8 cellular contexts compared by ENCODE assay signal in the genomic region with DNA sequence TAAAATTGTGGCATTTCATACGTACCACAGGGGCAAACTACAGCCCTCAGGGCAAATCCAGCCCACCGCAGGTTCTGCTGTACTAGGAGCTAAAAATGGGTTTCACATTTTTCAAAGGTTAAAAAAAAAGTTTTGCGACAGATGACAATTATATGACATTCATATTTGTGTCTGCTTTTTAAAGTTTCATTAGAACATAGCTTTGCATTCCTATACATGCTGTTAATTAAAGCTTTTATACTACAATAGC. TPM values are rescaled to one million over a fixed set of nuclear protein-coding genes. Genes with fewer than 3 reads are reported as not detected.
DNase-seq lines count a peak whose midpoint lies in the region; ATAC-seq and TF ChIP-seq lines count a peak whose summit lies in the region.

No MANE protein-coding gene starts in this region.

- H3K36me3 ChIP-seq in Caco-2 (ENCODE audit: control insufficient read depth, insufficient read depth, low read length) (no peaks in the 10 kb centered on the region), RWPE2 (ENCODE audit: low read depth) (no peaks in the 10 kb centered on the region), parathyroid adenoma (ENCODE audit: control insufficient read depth, insufficient read depth, low read length) (no peaks in the 10 kb centered on the region)

- H3K27ac ChIP-seq in RWPE2 (ENCODE audit: poor library complexity, severe bottlenecking) (peak overlapping the region; percentile 75), parathyroid adenoma (peak overlapping the region; percentile 91)

- H3K4me2 ChIP-seq in parathyroid adenoma (ENCODE audit: low read length) = peak overlapping the region; percentile 75

- H3K36me3 Mint-ChIP-seq in Caco-2 (ENCODE audit: insufficient read depth, unreplicated experiment) = peaks cover 9% of the 10 kb centered on the region

- no peak for ATAC-seq in RWPE2 (ENCODE audit: low read depth)
- no peak for ATAC-seq in HG02623 (IDR thresholded peaks at IDR 0.05; ENCODE audit: unreplicated experiment)
- ATAC-seq in HG03565 (IDR thresholded peaks at IDR 0.05; ENCODE audit: unreplicated experiment) = no peak

- H3K9me3 ChIP-seq in Caco-2 (no peaks in the 10 kb centered on the region), RWPE2 (ENCODE audit: severe bottlenecking) (no peaks in the 10 kb centered on the region), parathyroid adenoma (ENCODE audit: control insufficient read depth, low read length) (no peaks in the 10 kb centered on the region)

- peak overlapping the region; percentile 91 for H3K27ac Mint-ChIP-seq in Caco-2 (ENCODE audit: unreplicated experiment)

- H3K4me3 Mint-ChIP-seq in Caco-2 (ENCODE audit: unreplicated experiment) = peak overlapping the region; percentile 98

- TF ChIP-seq CTCF in Caco-2 (IDR thresholded peaks at IDR 0.05; ENCODE audit: insufficient read depth in 1 of 2, low read depth in 1 of 2, low read length in 1 of 2, severe bottlenecking in 1 of 2, unreplicated experiment in 1 of 2) (no peak), RWPE2 (IDR thresholded peaks at IDR 0.05; ENCODE audit: poor library complexity, severe bottlenecking) (no peak), epithelial cell of proximal tubule (conservative IDR thresholded peaks at IDR 0.05; ENCODE audit: low read depth, low read length) (no peak), parathyroid adenoma (IDR thresholded peaks at IDR 0.05) (no peak)

- no peaks in the 10 kb centered on the region for H3K27me3 Mint-ChIP-seq in Caco-2 (ENCODE audit: insufficient read depth, unreplicated experiment)

- H3K79me2 ChIP-seq in parathyroid adenoma = peaks cover 25% of the 10 kb centered on the region

- H2AFZ ChIP-seq in parathyroid adenoma = peak overlapping the region; percentile 79

- intact Hi-C loops in Caco-2 (cut with micrococcal nuclease; ENCODE audit: unreplicated experiment) = loop anchor here (1.0 to 10.0 kb wide), 4 partner anchors 44 to 512 kb away; no protein-coding TSS in a partner anchor

- CTCF ChIA-PET in Caco-2 (lab: Charles Lee) = no interaction called here

- BruUV-seq in Caco-2 (replicated peaks; lab: Mats Ljungman, UMichigan) = TSS peak; percentile 97

- H3K9ac ChIP-seq in parathyroid adenoma = peak overlapping the region; percentile 16

- DNase-seq in Caco-2 (no peak), RWPE2 (ENCODE audit: low spot score) (no peak), epithelial cell of proximal tubule (ENCODE audit: low read depth) (no peak), mucosa of gallbladder (ENCODE audit: low spot score) (no peak), GDM1 (lab: John Stamatoyannopoulos, UW) (no peak)

- POLR2A ChIA-PET in Caco-2 (lab: Charles Lee) = interaction anchor here (1.5 kb wide), 1 partner anchor 55 kb away, joined by 8 read pairs; no protein-coding TSS in a partner anchor

- no peaks in the 10 kb centered on the region for H3K27me3 ChIP-seq in Caco-2 (replicated peaks; ENCODE audit: control insufficient read depth, insufficient read depth, low read length)
- no peaks in the 10 kb centered on the region for H3K27me3 ChIP-seq in RWPE2 (ENCODE audit: insufficient read depth, poor library complexity, severe bottlenecking)
- H3K27me3 ChIP-seq in parathyroid adenoma (ENCODE audit: control insufficient read depth, insufficient read depth, low read length) = no peaks in the 10 kb centered on the region

- H3K4me1 Mint-ChIP-seq in Caco-2 (ENCODE audit: low read depth, unreplicated experiment) = peaks cover 31% of the 10 kb centered on the region

- peaks cover 25% of the 10 kb centered on the region for H3K4me1 ChIP-seq in Caco-2
- peaks cover 24% of the 10 kb centered on the region for H3K4me1 ChIP-seq in RWPE2 (ENCODE audit: insufficient read depth, poor library complexity, severe bottlenecking)
- peaks cover 16% of the 10 kb centered on the region for H3K4me1 ChIP-seq in parathyroid adenoma

- no peaks in the 10 kb centered on the region for H3K9me3 Mint-ChIP-seq in Caco-2 (ENCODE audit: unreplicated experiment)

- peak overlapping the region; percentile 74 for H3K4me3 ChIP-seq in Caco-2 (ENCODE audit: low read depth, low read length)
- peak overlapping the region; percentile 63 for H3K4me3 ChIP-seq in RWPE2 (ENCODE audit: severe bottlenecking)
- peak overlapping the region; percentile 69 for H3K4me3 ChIP-seq in epithelial cell of proximal tubule (ENCODE audit: low read depth, low read length)
- peak overlapping the region; percentile 89 for H3K4me3 ChIP-seq in parathyroid adenoma (ENCODE audit: low read depth, low read length)

RNA-seq across cellular contexts. Expression of gene PNPLA8, which starts 0.8 kb away (rescaled TPM):
- total RNA-seq in Caco-2 (2022) (15.3 and 16.5 TPM in 2 replicates), epithelial cell of proximal tubule (12.7 and 23.5 TPM in 2 replicates), mucosa of gallbladder (22.6 TPM)

RNA-seq across cellular contexts. Expression of gene THAP5, which starts 42.8 kb away (rescaled TPM):
- total RNA-seq in Caco-2 (2022) (18.3 and 20.4 TPM in 2 replicates), epithelial cell of proximal tubule (9.1 and 20.0 TPM in 2 replicates), mucosa of gallbladder (23.2 TPM)

RNA-seq across cellular contexts. Expression of gene DNAJB9, which starts 43.0 kb away (rescaled TPM):
- total RNA-seq in Caco-2 (2022) = 22.0 and 22.1 TPM in 2 replicates
- 8.5 and 10.0 TPM in 2 replicates for total RNA-seq in epithelial cell of proximal tubule
- 31.3 TPM for total RNA-seq in mucosa of gallbladder
